Comparison of ENCODE assay signal across 12 cellular contexts in genomic region chr15:101407439-101407838, GRCh38.
A peak's percentile ranks its signal among the peaks of the same experiment; 100 is the strongest.
DNase-seq lines count a peak whose midpoint lies in the region; ATAC-seq, FAIRE-seq and TF ChIP-seq lines count a peak whose summit lies in the region.
"Had no signal": no experiment of that assay in that cellular context is flagged by ENCODE, and none has a peak within 500 bp of the region (broad histone marks: within the 10 kb centered on the region; RNA-seq: fewer than 3 reads in every experiment).

No MANE protein-coding gene starts in this region.

- peaks cover 8% of the 10 kb centered on the region for H3K4me1 ChIP-seq in GM12878 (ENCODE audit: control insufficient read depth, insufficient read depth, low read length)

- no peaks in the 10 kb centered on the region for H4K20me1 ChIP-seq in GM12878 (ENCODE audit: control insufficient read depth, insufficient read depth)

- peaks cover 0 to 4% of the 10 kb centered on the region in 2 experiments; a peak in 2 of 4 replicates for H3K27me3 ChIP-seq in GM12878 (replicated peaks in 1 of 2; ENCODE audit: control insufficient read depth in 2 of 2, insufficient read depth in 2 of 2, low read length in 1 of 2)

- 1% methylated on average over 5 of the region's 5 CpGs for WGBS in GM12878 (ENCODE audit: insufficient coverage, insufficient replicate concordance, low lambda C conversion rate, missing lambda C conversion rate)

- peak; percentile 88 for ATAC-seq in GM19468 (IDR thresholded peaks at IDR 0.05; ENCODE audit: extremely low read depth, unreplicated experiment)
- peak; percentile 98 for ATAC-seq in HG03039 (IDR thresholded peaks at IDR 0.05; ENCODE audit: unreplicated experiment)
- ATAC-seq in GM12878 = peak; percentile 83
- ATAC-seq: Right ventricle myocardium inferior had no signal

- CTCF ChIA-PET in GM12878 (lab: Yijun Ruan, JAX) = interaction anchor here (0.6 kb wide), 1 partner anchor 1095 kb away, joined by 4 read pairs; no protein-coding TSS in a partner anchor

- SMC1A ChIA-PET in GM12878 (lab: Charles Lee; ENCODE audit: uncharacterized antibody, unreplicated experiment) = no interaction called here

- H3K4me2 ChIP-seq in GM12878 (ENCODE audit: control insufficient read depth, insufficient read depth) = no peak overlapping the region

- H3K79me2 ChIP-seq in GM12878 (ENCODE audit: control insufficient read depth, insufficient read depth, low read length) = no peaks in the 10 kb centered on the region

- no TSS peak for BruUV-seq in GM12878 (replicated peaks; lab: Mats Ljungman, UMichigan)

- intact Hi-C loops in GM12878 (cut with micrococcal nuclease; ENCODE audit: unreplicated experiment) = no loop called here

- RAD21 ChIA-PET in GM12878 (lab: Charles Lee; ENCODE audit: unreplicated experiment) = no interaction called here

- in situ Hi-C loops in GM12878 (cut with MboI) = no loop called here

- DNase-seq in GM18507 (ENCODE audit: extremely low spot score, insufficient read length, low read depth) = peak; percentile 26
- peak; percentile 15 for DNase-seq in GM12878 (ENCODE audit: low read depth, low spot score)
- no peak for DNase-seq in NCI-H2081 treated with DMSO at 0.1 percent for 48 hours (lab: John Stamatoyannopoulos, UW)
- DNase-seq in iPS-NIHi7 (ENCODE audit: extremely low spot score) = no peak
- no peak for DNase-seq in midbrain (lab: John Stamatoyannopoulos, UW)
- DNase-seq in HPDE6-E6E7 (ENCODE audit: extremely low spot score) = no peak
- DNase-seq: NCI-H1092 treated with DMSO at 0.1 percent for 48 hours, small intestine had no signal

- no peaks in the 10 kb centered on the region for H3K36me3 ChIP-seq in GM12878 (ENCODE audit: control insufficient read depth in 2 of 2, insufficient read depth in 2 of 2, low read length in 1 of 2)

- H3K4me3 ChIP-seq in GM12878 = no peak overlapping the region

- TF ChIP-seq CTCF in GM12878 (IDR thresholded peaks at IDR 0.05 in 2 of 3, conservative IDR thresholded peaks at IDR 0.05 in 1 of 3; ENCODE audit: control insufficient read depth in 2 of 3, extremely low read depth in 1 of 3, insufficient read depth in 1 of 3, low read depth in 3 of 3, low read length in 3 of 3) = no peak

- H2AFZ ChIP-seq in GM12878 (ENCODE audit: control insufficient read depth, low read depth, low read length) = no peak overlapping the region

- POLR2A ChIA-PET in GM12878 (lab: Charles Lee) = no interaction called here

- FAIRE-seq in GM18507 (lab: Jason Lieb, UNC) (peak; percentile 83), GM12878 (lab: Jason Lieb, UNC) (peak; percentile 81)
- FAIRE-seq: D721Med, small intestine had no signal

- no peak overlapping the region for H3K27ac ChIP-seq in GM12878 (ENCODE audit: control insufficient read depth, insufficient read depth)

- no peak for TF ChIP-seq RAD21 in GM12878 (IDR thresholded peaks at IDR 0.05; ENCODE audit: insufficient read depth, low read depth, low read length)

- H3K9ac ChIP-seq in GM12878 (ENCODE audit: control insufficient read depth, insufficient read depth, low read length) = no peak overlapping the region

- no peak for TF ChIP-seq EP300 in GM12878 (IDR thresholded peaks at IDR 0.05; ENCODE audit: borderline replicate concordance in 1 of 2, control insufficient read depth in 1 of 2, low read depth in 2 of 2, low read length in 2 of 2)

- TF ChIP-seq POLR2A in GM12878 (IDR thresholded peaks at IDR 0.05; ENCODE audit: low read depth, low read length) = no peak

- H3K9me3 ChIP-seq in GM12878 (replicated peaks; ENCODE audit: control insufficient read depth, insufficient read depth, low read length) = no peaks in the 10 kb centered on the region

TF ChIP-seq in GM12878, 131 proteins besides CTCF, POLR2A, EP300 and RAD21 (continues in another document):
- no peak for TF ChIP-seq ZNF24 (IDR thresholded peaks at IDR 0.05)
- TF ChIP-seq RFX5 (IDR thresholded peaks at IDR 0.05; ENCODE audit: low read depth, low read length) = no peak
- 0 out of 2 replicates have a peak, but pooled peaks have one; percentile 32 for TF ChIP-seq ATF7 (IDR thresholded peaks at IDR 0.05; ENCODE audit: low read depth)
- no peak for TF ChIP-seq PBX3 (IDR thresholded peaks at IDR 0.05; ENCODE audit: insufficient replicate concordance, low read depth, low read length)
- no peak for TF ChIP-seq SRF (IDR thresholded peaks at IDR 0.05; ENCODE audit: low read depth in 2 of 2, low read length in 2 of 2)
- no peak for TF ChIP-seq NRF1 (conservative IDR thresholded peaks at IDR 0.05; ENCODE audit: low read depth, low read length)
- no peak for TF ChIP-seq ATF3 (IDR thresholded peaks at IDR 0.05; ENCODE audit: borderline replicate concordance, extremely low read depth, low read depth, low read length)
- no peak for TF ChIP-seq ZBTB40 (IDR thresholded peaks at IDR 0.05; ENCODE audit: borderline replicate concordance)
- TF ChIP-seq GABPA (IDR thresholded peaks at IDR 0.05; ENCODE audit: low read depth) = no peak
- TF ChIP-seq PKNOX1 (IDR thresholded peaks at IDR 0.05) = no peak
- TF ChIP-seq RCOR1 (conservative IDR thresholded peaks at IDR 0.05; ENCODE audit: low read depth, low read length) = no peak
- peak; percentile 90 for TF ChIP-seq MEF2B (IDR thresholded peaks at IDR 0.05; ENCODE audit: partially characterized antibody, poor library complexity, severe bottlenecking)
- no peak for TF ChIP-seq POLR2AphosphoS2 (IDR thresholded peaks at IDR 0.05; ENCODE audit: low read depth, low read length)
- TF ChIP-seq MTA2 (IDR thresholded peaks at IDR 0.05; ENCODE audit: low read depth) = peak; percentile 42; the same call in 1 of the 2 replicates
- TF ChIP-seq POU2F2 (IDR thresholded peaks at IDR 0.05; ENCODE audit: borderline replicate concordance, low read depth, low read length) = peak; percentile 81; the same call in 2 of the 3 replicates
- TF ChIP-seq GATAD2B (conservative IDR thresholded peaks at IDR 0.05; ENCODE audit: low read depth) = no peak

Comparison
In these comparisons a context has a peak if more than half of its experiments do, and no peak if none do; other contexts are left out.
1. DNase-seq: peak in GM18507 (single experiment) and GM12878 (single experiment); none in NCI-H2081 treated with DMSO at 0.1 percent for 48 hours (single experiment), iPS-NIHi7 (single experiment), midbrain (single experiment) and HPDE6-E6E7 (single experiment).
2. Peak in every context shown above with its lines, with median percentiles within 50 percentile points of each other: ATAC-seq.